In genomic region chr15:61099030-61099800, GRCh38 we compare ENCODE assay signal across 19 cellular contexts.
DNase-seq lines count a peak whose midpoint lies in the region; FAIRE-seq and TF ChIP-seq lines count a peak whose summit lies in the region.
"Had no signal": no experiment of that assay in that cellular context is flagged by ENCODE, and none has a peak within 500 bp of the region (broad histone marks: within the 10 kb centered on the region; RNA-seq: fewer than 3 reads in every experiment).

No MANE protein-coding gene starts in this region.

- no peak overlapping the region for H2AK5ac ChIP-seq in mesenchymal stem cell (ENCODE audit: low read length, severe bottlenecking)

- H3K36me3 ChIP-seq in SJCRH30 (no peaks in the 10 kb centered on the region), esophagus squamous epithelium (no peaks in the 10 kb centered on the region), mesenchymal stem cell (ENCODE audit: control insufficient read depth in 1 of 2, insufficient read depth in 2 of 2, low read depth in 1 of 2, low read length in 2 of 2) (no peaks in the 10 kb centered on the region), small intestine (ENCODE audit: control insufficient read depth in 2 of 2, insufficient read depth in 2 of 2, low read length in 2 of 2) (no peaks in the 10 kb centered on the region)
- H3K36me3 ChIP-seq: neutrophil, right atrium auricular region had no signal

- no peak overlapping the region for H3K23ac ChIP-seq in mesenchymal stem cell (ENCODE audit: low read length in 2 of 2)

- no peak overlapping the region for H3K18ac ChIP-seq in mesenchymal stem cell (ENCODE audit: low read depth in 1 of 2, low read length in 2 of 2)

- WGBS in esophagus squamous epithelium, 2 donors = 90 to 93% methylated on average over 8 of the region's 8 CpGs
- WGBS in mesenchymal stem cell = 96% methylated on average over 4 of the region's 8 CpGs
- WGBS in small intestine, 3 donors = 89 to 93% (median 93%) methylated on average over 8 of the region's 8 CpGs

- intact Hi-C loops in esophagus squamous epithelium (cut with DNase I) = no loop called here

- no peak overlapping the region for H2BK15ac ChIP-seq in mesenchymal stem cell (ENCODE audit: low read depth, poor library complexity, severe bottlenecking)

- TF ChIP-seq POLR2A in esophagus squamous epithelium (IDR thresholded peaks at IDR 0.05) = no peak

- H3K79me1 ChIP-seq in mesenchymal stem cell (replicated peaks; ENCODE audit: low read length, poor library complexity, severe bottlenecking) = no peaks in the 10 kb centered on the region

- H3K4me3 ChIP-seq in SJCRH30 (no peak overlapping the region), fibroblast of mammary gland (ENCODE audit: control insufficient read depth, low read depth, low read length) (no peak overlapping the region), esophagus squamous epithelium (no peak overlapping the region), mesenchymal stem cell (ENCODE audit: insufficient read depth in 1 of 2, low read depth in 1 of 2, low read length in 2 of 2) (no peak overlapping the region), small intestine (ENCODE audit: low read depth in 1 of 2, low read length in 2 of 2) (no peak overlapping the region)
- H3K4me3 ChIP-seq: GM23338, right atrium auricular region had no signal

- no peaks in the 10 kb centered on the region for H3K27me3 ChIP-seq in SJCRH30
- H3K27me3 ChIP-seq in esophagus squamous epithelium = no peaks in the 10 kb centered on the region
- H3K27me3 ChIP-seq in mesenchymal stem cell (ENCODE audit: control insufficient read depth in 1 of 2, insufficient read depth in 1 of 2, low read length in 2 of 2) = no peaks in the 10 kb centered on the region
- H3K27me3 ChIP-seq in small intestine (ENCODE audit: control insufficient read depth in 2 of 2, insufficient read depth in 2 of 2, low read length in 2 of 2) = peaks cover 0 to 4% of the 10 kb centered on the region in 2 donors
- H3K27me3 ChIP-seq: neutrophil, right atrium auricular region had no signal

- no peak overlapping the region for H2BK12ac ChIP-seq in mesenchymal stem cell (ENCODE audit: low read length in 2 of 2)

- no peak overlapping the region for H3K4me2 ChIP-seq in mesenchymal stem cell (ENCODE audit: low read length, poor library complexity, severe bottlenecking)
- H3K4me2 ChIP-seq: GM23338 had no signal

- H3K9me3 ChIP-seq in SJCRH30 (replicated peaks) (no peaks in the 10 kb centered on the region), esophagus squamous epithelium (no peaks in the 10 kb centered on the region), mesenchymal stem cell (ENCODE audit: control insufficient read depth, low read length) (no peaks in the 10 kb centered on the region), small intestine (ENCODE audit: control insufficient read depth, low read depth) (no peaks in the 10 kb centered on the region)
- H3K9me3 ChIP-seq: neutrophil, right atrium auricular region had no signal

- no peak for FAIRE-seq in small intestine (lab: Jason Lieb, UNC)
- FAIRE-seq: TTC549 had no signal

- H3K4ac ChIP-seq in mesenchymal stem cell (ENCODE audit: low read depth in 1 of 2, low read length in 2 of 2) = no peak overlapping the region

- no peak overlapping the region for H2BK120ac ChIP-seq in mesenchymal stem cell (ENCODE audit: low read depth, low read length)

- H2BK5ac ChIP-seq in mesenchymal stem cell (ENCODE audit: low read depth, low read length, poor library complexity, severe bottlenecking) = no peak overlapping the region

- no peak overlapping the region for H2AFZ ChIP-seq in mesenchymal stem cell (ENCODE audit: low read depth, low read length)
- H2AFZ ChIP-seq: GM23338 had no signal

- H3K9ac ChIP-seq in mesenchymal stem cell (ENCODE audit: low read length) = no peak overlapping the region

- H3K4me1 ChIP-seq in SJCRH30 (peaks cover 35% of the 10 kb centered on the region), esophagus squamous epithelium (peaks cover 0 to 19% (median 0%) of the 10 kb centered on the region in 3 donors), mesenchymal stem cell (ENCODE audit: control insufficient read depth, insufficient read depth, low read depth, low read length) (no peaks in the 10 kb centered on the region), small intestine (ENCODE audit: control insufficient read depth in 2 of 2, insufficient read depth in 1 of 2, low read depth in 1 of 2, low read length in 1 of 2) (no peaks in the 10 kb centered on the region)

- DNase-seq in 8988T (peak; percentile 13), H4 (ENCODE audit: low spot score) (peak; percentile 37), SJCRH30 (peak in 1 of 2 experiments; percentile 52), fibroblast of mammary gland (ENCODE audit: low read depth) (peak; percentile 27), esophagus squamous epithelium (lab: John Stamatoyannopoulos, UW) (no peak), NCI-H446 treated with DMSO at 0.1 percent for 48 hours (lab: John Stamatoyannopoulos, UW) (no peak), mesenchymal stem cell (no peak), small intestine (no peak)
- DNase-seq: activated CD4-positive, alpha-beta T cell treated with anti-CD3 and anti-CD28 coated beads for 4 hours; cortex of kidney; immature natural killer cell; NCI-H1417; NCI-H524 treated with DMSO at 0.1 percent for 48 hours; substantia nigra had no signal

- no peak overlapping the region for H4K91ac ChIP-seq in mesenchymal stem cell (ENCODE audit: low read length)

- no peak overlapping the region for H3K14ac ChIP-seq in mesenchymal stem cell (ENCODE audit: low read length in 2 of 2)

- no peak for TF ChIP-seq CTCF in fibroblast of mammary gland (conservative IDR thresholded peaks at IDR 0.05; ENCODE audit: control insufficient read depth, insufficient read depth, low read depth, low read length)
- TF ChIP-seq CTCF in esophagus squamous epithelium (IDR thresholded peaks at IDR 0.05) = no peak

- peak overlapping the region; percentile 26 for H3K27ac ChIP-seq in SJCRH30
- H3K27ac ChIP-seq in esophagus squamous epithelium = no peak overlapping the region
- H3K27ac ChIP-seq in mesenchymal stem cell (ENCODE audit: low read length, poor library complexity, severe bottlenecking) = no peak overlapping the region
- H3K27ac ChIP-seq in small intestine (ENCODE audit: low read depth in 1 of 2, low read length in 1 of 2) = no peak overlapping the region
- H3K27ac ChIP-seq: 22Rv1, neutrophil, right atrium auricular region had no signal

- no peak overlapping the region for H4K8ac ChIP-seq in mesenchymal stem cell (ENCODE audit: low read length)

Comparison
In these comparisons a context has a peak if more than half of its experiments do, and no peak if none do; other contexts are left out.
1. DNase-seq: peak in 8988T (single experiment), H4 (single experiment) and fibroblast of mammary gland (single experiment); none in esophagus squamous epithelium (single experiment), NCI-H446 treated with DMSO at 0.1 percent for 48 hours (single experiment), mesenchymal stem cell (single experiment) and small intestine (single experiment).